12 cellular contexts compared by ENCODE assay signal in genomic region chr11:57512646-57513445, GRCh38. TPM values are rescaled to one million over a fixed set of nuclear protein-coding genes. Genes with fewer than 3 reads are reported as not detected.
DNase-seq lines count a peak whose midpoint lies in the region; ATAC-seq and TF ChIP-seq lines count a peak whose summit lies in the region.
"Had no signal": no experiment of that assay in that cellular context is flagged by ENCODE, and none has a peak within 500 bp of the region (broad histone marks: within the 10 kb centered on the region; RNA-seq: fewer than 3 reads in every experiment).

No MANE protein-coding gene starts in this region.

- H2AFZ ChIP-seq in SK-N-SH (ENCODE audit: low read depth) (no peak overlapping the region), OCI-LY7 (ENCODE audit: low read length) (no peak overlapping the region)

- H3K4me2 ChIP-seq in SK-N-SH (no peak overlapping the region), OCI-LY7 (ENCODE audit: low read length) (peak overlapping the region; percentile 87)

- no peak overlapping the region for H3K9ac ChIP-seq in SK-N-SH

- no peaks in the 10 kb centered on the region for H3K9me3 Mint-ChIP-seq in central memory CD8-positive, alpha-beta T cell
- H3K9me3 Mint-ChIP-seq in stimulated activated naive CD8-positive, alpha-beta T cell treated with anti-CD3 and anti-CD28 coated beads, Interleukin-15, amount 100 ng/mL, for 72 hours: no peaks in the 10 kb centered on the region
- H3K9me3 Mint-ChIP-seq: memory B cell had no signal

- H3K79me2 ChIP-seq in SK-N-SH (ENCODE audit: insufficient read depth) (no peaks in the 10 kb centered on the region), OCI-LY7 (ENCODE audit: insufficient read depth, low read depth, low read length) (peaks cover 40% of the 10 kb centered on the region; the same call in 1 of the 2 replicates)

- POLR2A ChIA-PET in SK-N-SH (lab: Yijun Ruan, JAX): interaction anchor here (1.1 kb wide), 1 partner anchor 20 kb away, joined by 3 read pairs; no protein-coding TSS in a partner anchor
- POLR2A ChIA-PET in OCI-LY7 (lab: Charles Lee): interaction anchor here (0.7 to 5.9 kb wide), 8 partner anchors 9 to 86 kb away, joined by 3 to 64 read pairs (median 4); partner anchors contain the start of genes SLC43A3, TIMM10 and UBE2L6

- intact Hi-C loops in OCI-LY7 (cut with micrococcal nuclease; ENCODE audit: unreplicated experiment): loop anchor here (1.0 to 10.0 kb wide), 3 partner anchors 20 to 1582 kb away; partner anchors contain the start of gene ZDHHC5

- no TSS peak for BruUV-seq in OCI-LY7 (replicated peaks; lab: Mats Ljungman, UMichigan)

- H3K36me3 ChIP-seq in SK-N-SH (replicated peaks in 1 of 2; ENCODE audit: control insufficient read depth in 1 of 2, insufficient read depth in 2 of 2, low read length in 1 of 2) (no peaks in the 10 kb centered on the region), OCI-LY7 (ENCODE audit: insufficient read depth, low read length) (peaks cover 28% of the 10 kb centered on the region)

- peak overlapping the region; percentile 99 for H3K4me3 Mint-ChIP-seq in central memory CD8-positive, alpha-beta T cell
- peak overlapping the region; percentile 100 for H3K4me3 Mint-ChIP-seq in stimulated activated naive CD8-positive, alpha-beta T cell treated with anti-CD3 and anti-CD28 coated beads, Interleukin-15, amount 100 ng/mL, for 72 hours

- H3K27ac ChIP-seq in SK-N-SH (ENCODE audit: low read depth in 2 of 2, low read length in 1 of 2): no peak overlapping the region
- H3K27ac ChIP-seq in OCI-LY7 (ENCODE audit: low read depth, low read length, poor library complexity, severe bottlenecking): peak overlapping the region; percentile 65

- no peak for ATAC-seq in SK-N-SH treated with all-trans-retinoic acid at 6 μM for 48 hours
- ATAC-seq in central memory CD8-positive, alpha-beta T cell (replicated peaks; ENCODE audit: extremely low read depth, poor library complexity, severe bottlenecking): no peak
- no peak for ATAC-seq in stimulated activated naive CD8-positive, alpha-beta T cell treated with anti-CD3 and anti-CD28 coated beads, Interleukin-15, amount 100 ng/mL, for 72 hours
- no peak for ATAC-seq in GM21423 (IDR thresholded peaks at IDR 0.05; ENCODE audit: unreplicated experiment)

- H3K4me3 ChIP-seq in SK-N-SH (ENCODE audit: low read depth in 2 of 2, low read length in 1 of 2) (no peak overlapping the region), OCI-LY7 (ENCODE audit: low read depth, low read length, poor library complexity, severe bottlenecking) (peak overlapping the region; percentile 91)

- H3K9me2 ChIP-seq in SK-N-SH: no peaks in the 10 kb centered on the region
- H3K9me2 ChIP-seq in OCI-LY7 (ENCODE audit: insufficient read depth, low read length): no peaks in the 10 kb centered on the region

- H3K27ac Mint-ChIP-seq in central memory CD8-positive, alpha-beta T cell (ENCODE audit: low read depth): peak overlapping the region; percentile 61
- H3K27ac Mint-ChIP-seq in stimulated activated naive CD8-positive, alpha-beta T cell treated with anti-CD3 and anti-CD28 coated beads, Interleukin-15, amount 100 ng/mL, for 72 hours: peak overlapping the region in 1 of 2 donors; percentile 95

- TF ChIP-seq CTCF in SK-N-SH (IDR thresholded peaks at IDR 0.05) (no peak), OCI-LY7 (conservative IDR thresholded peaks at IDR 0.05; ENCODE audit: low read length) (no peak)

- peaks cover 6% of the 10 kb centered on the region for H3K36me3 Mint-ChIP-seq in central memory CD8-positive, alpha-beta T cell (ENCODE audit: insufficient read depth)
- H3K36me3 Mint-ChIP-seq: memory B cell had no signal

- CTCF ChIA-PET in SK-N-SH (lab: Yijun Ruan, JAX): interaction anchor here (0.7 to 6.9 kb wide), 11 partner anchors 11 to 167 kb away, joined by 3 to 106 read pairs (median 14); partner anchors contain the start of genes RTN4RL2 and TIMM10
- CTCF ChIA-PET in OCI-LY7 (lab: Charles Lee; ENCODE audit: unreplicated experiment): interaction anchor here (1.1 to 5.2 kb wide), 2 partner anchors 15 to 20 kb away, joined by 10 to 21 read pairs; no protein-coding TSS in a partner anchor

- no peaks in the 10 kb centered on the region for H3K27me3 Mint-ChIP-seq in central memory CD8-positive, alpha-beta T cell
- H3K27me3 Mint-ChIP-seq in stimulated activated naive CD8-positive, alpha-beta T cell treated with anti-CD3 and anti-CD28 coated beads, Interleukin-15, amount 100 ng/mL, for 72 hours: no peaks in the 10 kb centered on the region

- WGBS in SK-N-SH (ENCODE audit: low lambda C conversion rate): 82% methylated on average over 12 of the region's 12 CpGs

- no peak for TF ChIP-seq RAD21 in SK-N-SH (IDR thresholded peaks at IDR 0.05; ENCODE audit: low read length)

- H3K9me3 ChIP-seq in SK-N-SH: no peaks in the 10 kb centered on the region
- no peaks in the 10 kb centered on the region for H3K9me3 ChIP-seq in OCI-LY7 (ENCODE audit: low read length)

- peak; percentile 39 for DNase-seq in SK-N-SH
- no peak for DNase-seq in OCI-LY7 (ENCODE audit: low spot score)
- DNase-seq in central memory CD8-positive, alpha-beta T cell (ENCODE audit: low spot score in 2 of 2): no peak
- no peak for DNase-seq in stimulated activated naive CD8-positive, alpha-beta T cell treated with anti-CD3 and anti-CD28 coated beads, Interleukin-15, amount 100 ng/mL, for 72 hours
- no peak for DNase-seq in activated CD4-positive, CD25-positive, alpha-beta regulatory T cell (lab: John Stamatoyannopoulos, UW)
- no peak for DNase-seq in HCEC 1CT
- DNase-seq: NCI-H187; NCI-H82; stimulated activated CD4-positive, alpha-beta T cell treated with anti-CD3 and anti-CD28 coated beads, Interleukin-2, amount 100 ng/mL, for 48 hours had no signal

- H3K27me3 ChIP-seq in SK-N-SH (ENCODE audit: insufficient read depth): no peaks in the 10 kb centered on the region

- H3F3A ChIP-seq in SK-N-SH (replicated peaks; ENCODE audit: insufficient read depth): no peaks in the 10 kb centered on the region

- TF ChIP-seq EP300 in SK-N-SH (IDR thresholded peaks at IDR 0.05; ENCODE audit: borderline replicate concordance in 1 of 2, low read depth in 1 of 2, low read length in 1 of 2): no peak

- H3K4me1 Mint-ChIP-seq in central memory CD8-positive, alpha-beta T cell: peaks cover 27% of the 10 kb centered on the region
- H3K4me1 Mint-ChIP-seq in stimulated activated naive CD8-positive, alpha-beta T cell treated with anti-CD3 and anti-CD28 coated beads, Interleukin-15, amount 100 ng/mL, for 72 hours: peaks cover 51% of the 10 kb centered on the region

- H3K4me1 ChIP-seq in SK-N-SH (ENCODE audit: control insufficient read depth in 1 of 2, insufficient read depth in 2 of 2, low read depth in 1 of 2, low read length in 1 of 2) (peaks cover 0 to 9% of the 10 kb centered on the region in 2 experiments; a peak in 1 of 4 replicates), OCI-LY7 (ENCODE audit: insufficient read depth, low read length, poor library complexity, severe bottlenecking) (peaks cover 43% of the 10 kb centered on the region)

- H4K20me1 ChIP-seq in SK-N-SH (ENCODE audit: insufficient read depth) (no peaks in the 10 kb centered on the region), OCI-LY7 (ENCODE audit: insufficient read depth, low read length) (no peaks in the 10 kb centered on the region)

TF ChIP-seq in SK-N-SH, 30 proteins besides CTCF, POLR2A, EP300 and RAD21 (continues in another document):
- TF ChIP-seq RFX5 (IDR thresholded peaks at IDR 0.05; ENCODE audit: low read length): no peak

TF ChIP-seq in SK-N-SH treated with all-trans-retinoic acid at 6 μM for 48 hours, 23 proteins besides CTCF, POLR2A, EP300 and RAD21 (continues in another document):
- no peak for TF ChIP-seq RARB (CRISPR knock-in tag; IDR thresholded peaks at IDR 0.05)
- no peak for TF ChIP-seq OSR1 (CRISPR knock-in tag; IDR thresholded peaks at IDR 0.05)
- TF ChIP-seq GLIS3 (CRISPR knock-in tag; IDR thresholded peaks at IDR 0.05): no peak
- TF ChIP-seq ZFP3 (CRISPR knock-in tag; IDR thresholded peaks at IDR 0.05): no peak
- no peak for TF ChIP-seq ZNF565 (CRISPR knock-in tag; conservative IDR thresholded peaks at IDR 0.05; ENCODE audit: low read depth)
- TF ChIP-seq ZFP30 (CRISPR knock-in tag; IDR thresholded peaks at IDR 0.05): no peak

RNA-seq across cellular contexts. Expression of gene SLC43A1, which starts 2.7 kb away (rescaled TPM):
- polyA plus RNA-seq in SK-N-SH (2012; rRNA removed): 3.7 and 4.4 TPM in 2 replicates
- polyA plus RNA-seq in SK-N-SH (2012; cell fraction: cytosol; rRNA removed): 1.7 and 3.2 TPM in 2 replicates
- polyA plus RNA-seq in SK-N-SH (2012; cell fraction: nucleus; rRNA removed): 11.4 and 13.9 TPM in 2 replicates
- 47.1 and 61.1 TPM in 2 replicates for total RNA-seq in OCI-LY7 (2014; rRNA removed; shearing (Covaris generic))
- 78.6 and 87.0 TPM in 2 replicates for total RNA-seq in OCI-LY7 (2022)

RNA-seq across cellular contexts. Expression of gene TIMM10, which starts 17.7 kb away (rescaled TPM):
- 179 and 189 TPM in 2 replicates for polyA plus RNA-seq in SK-N-SH (2012; rRNA removed)
- 164 and 176 TPM in 2 replicates for polyA plus RNA-seq in SK-N-SH (2012; cell fraction: cytosol; rRNA removed)
- 53.8 and 76.0 TPM in 2 replicates for polyA plus RNA-seq in SK-N-SH (2012; cell fraction: nucleus; rRNA removed)
- total RNA-seq in OCI-LY7 (2014; rRNA removed; shearing (Covaris generic)): 163 and 195 TPM in 2 replicates
- total RNA-seq in OCI-LY7 (2022): 204 and 258 TPM in 2 replicates

RNA-seq across cellular contexts. Expression of gene SMTNL1, which starts 24.5 kb away (rescaled TPM):
- polyA plus RNA-seq in SK-N-SH (2012; rRNA removed): not detected in 2 replicates
- not detected in 2 replicates for polyA plus RNA-seq in SK-N-SH (2012; cell fraction: cytosol; rRNA removed)
- not detected in 2 replicates for polyA plus RNA-seq in SK-N-SH (2012; cell fraction: nucleus; rRNA removed)
- total RNA-seq in OCI-LY7 (2014; rRNA removed; shearing (Covaris generic)): not detected in 2 replicates
- not detected in 2 replicates for total RNA-seq in OCI-LY7 (2022)

RNA-seq across cellular contexts. Expression of gene RTN4RL2, which starts 52.5 kb away (rescaled TPM):
- polyA plus RNA-seq in SK-N-SH (2012; rRNA removed): 0.08 and 0.30 TPM in 2 replicates
- 0.13 and 0.39 TPM in 2 replicates for polyA plus RNA-seq in SK-N-SH (2012; cell fraction: cytosol; rRNA removed)
- polyA plus RNA-seq in SK-N-SH (2012; cell fraction: nucleus; rRNA removed): 0.26 and 0.65 TPM in 2 replicates
- total RNA-seq in OCI-LY7 (2014; rRNA removed; shearing (Covaris generic)): 0.25 and 0.41 TPM in 2 replicates
- total RNA-seq in OCI-LY7 (2022): 2.3 and 4.2 TPM in 2 replicates

RNA-seq across cellular contexts. Expression of gene UBE2L6, which starts 54.6 kb away (rescaled TPM):
- polyA plus RNA-seq in SK-N-SH (2012; rRNA removed): 65.9 and 77.0 TPM in 2 replicates
- 57.4 and 64.3 TPM in 2 replicates for polyA plus RNA-seq in SK-N-SH (2012; cell fraction: cytosol; rRNA removed)
- 31.1 and 39.3 TPM in 2 replicates for polyA plus RNA-seq in SK-N-SH (2012; cell fraction: nucleus; rRNA removed)
- total RNA-seq in OCI-LY7 (2014; rRNA removed; shearing (Covaris generic)): 64.7 and 68.9 TPM in 2 replicates
- total RNA-seq in OCI-LY7 (2022): 51.7 and 56.1 TPM in 2 replicates
